In genomic region chr2:11743846-11744553, GRCh38 we compare ENCODE assay signal across 8 cellular contexts. TPM values are rescaled to one million over a fixed set of nuclear protein-coding genes. Genes with fewer than 3 reads are reported as not detected.
DNase-seq lines count a peak whose midpoint lies in the region; ATAC-seq and TF ChIP-seq lines count a peak whose summit lies in the region.

No MANE protein-coding gene starts in this region.

- peak; percentile 57 for ATAC-seq in HG02642 (IDR thresholded peaks at IDR 0.05; ENCODE audit: poor library complexity, unreplicated experiment)

- no peak overlapping the region for H3K27ac ChIP-seq in SK-N-MC
- H3K27ac ChIP-seq in tibial artery = peak overlapping the region; percentile 56 to 70

- peak overlapping the region; percentile 85 for H3K27ac Mint-ChIP-seq in osteocyte (ENCODE audit: unreplicated experiment)

- no peaks in the 10 kb centered on the region for H3K9me3 ChIP-seq in SK-N-MC (ENCODE audit: low read depth, low read length)
- no peaks in the 10 kb centered on the region for H3K9me3 ChIP-seq in tibial artery

- H3K4me3 ChIP-seq in SK-N-MC = no peak overlapping the region
- H3K4me3 ChIP-seq in tibial artery = peak overlapping the region; percentile 7 to 37

- no peak overlapping the region for H3K9ac ChIP-seq in SK-N-MC (ENCODE audit: insufficient read length)

- peaks cover 3% of the 10 kb centered on the region for H3K27me3 Mint-ChIP-seq in osteocyte (ENCODE audit: unreplicated experiment)

- intact Hi-C loops in tibial artery (cut with DNase I; ENCODE audit: low total_unique reads) = loop anchor here (10.0 kb wide), 1 partner anchor 279 kb away; the partner anchor contains the start of gene E2F6

- DNase-seq in GM10248 (ENCODE audit: extremely low spot score) (peak; percentile 82), NCI-H1092 (lab: John Stamatoyannopoulos, UW) (peak; percentile 69), SK-N-MC (ENCODE audit: low read depth, low spot score) (peak; percentile 16), globus pallidus (ENCODE audit: low spot score) (peak; percentile 83), osteocyte (ENCODE audit: extremely low spot score, unreplicated experiment) (peak; percentile 95), tibial artery (peak; percentile 96 to 98)
- DNase-seq in activated naive CD4-positive, alpha-beta T cell treated with anti-CD3 and anti-CD28 coated beads, Interleukin-2, amount 50 U/mL, for 16 hours = peak; percentile 75

- no peaks in the 10 kb centered on the region for H3K9me3 Mint-ChIP-seq in osteocyte (ENCODE audit: unreplicated experiment)

- POLR2A ChIA-PET in GM10248 (lab: Yijun Ruan, JAX) = interaction anchor here (1.3 kb wide), 1 partner anchor 10 kb away, joined by 4 read pairs; no protein-coding TSS in a partner anchor

- TF ChIP-seq CTCF in GM10248 (IDR thresholded peaks at IDR 0.05; ENCODE audit: control extremely low read depth, extremely low read depth, low read depth, missing control alignments) (no peak), osteocyte (IDR thresholded peaks at IDR 0.05) (no peak), tibial artery (IDR thresholded peaks at IDR 0.05) (no peak)

- H3K4me1 ChIP-seq in tibial artery = peaks cover 0 to 46% (median 31%) of the 10 kb centered on the region in 4 donors

- no peaks in the 10 kb centered on the region for H3K36me3 Mint-ChIP-seq in osteocyte (ENCODE audit: unreplicated experiment)

- H3K36me3 ChIP-seq in SK-N-MC (ENCODE audit: insufficient read depth, low read length) (no peaks in the 10 kb centered on the region), tibial artery (no peaks in the 10 kb centered on the region)

- peak overlapping the region; percentile 52 for H3K4me3 Mint-ChIP-seq in osteocyte (ENCODE audit: unreplicated experiment)

- H3K27me3 ChIP-seq in tibial artery = no peaks in the 10 kb centered on the region

- CTCF ChIA-PET in GM10248 (lab: Yijun Ruan, JAX) = interaction anchor here (1.1 to 18.6 kb wide), 7 partner anchors 9 to 50 kb away, joined by 3 to 207 read pairs (median 13); no protein-coding TSS in a partner anchor

- peaks cover 43% of the 10 kb centered on the region for H3K4me1 Mint-ChIP-seq in osteocyte (ENCODE audit: unreplicated experiment)

RNA-seq across cellular contexts. Expression of gene LPIN1, which starts 2.4 kb away (rescaled TPM):
- total RNA-seq in osteocyte = 24.1 and 26.7 TPM in 2 replicates

Comparison
In these comparisons a context has a peak if more than half of its experiments do, and no peak if none do; other contexts are left out.
1. DNase-seq: peak in every context shown above with its lines; median percentile 97 in tibial artery; 95 in osteocyte; 83 in globus pallidus; 82 in GM10248; 75 in activated naive CD4-positive, alpha-beta T cell treated with anti-CD3 and anti-CD28 coated beads, Interleukin-2, amount 50 U/mL, for 16 hours; 69 in NCI-H1092; 16 in SK-N-MC.